ENCODE assay signal across 18 cellular contexts in genomic region chr10:32582946-32583345, GRCh38.
"Had no signal": no experiment of that assay in that cellular context is flagged by ENCODE, and none has a peak within 500 bp of the region (broad histone marks: within the 10 kb centered on the region; RNA-seq: fewer than 3 reads in every experiment).

No MANE protein-coding gene starts in this region.

- ATAC-seq: left cardiac atrium; mucosa of descending colon; natural killer cell; right cardiac atrium; stimulated activated naive B cell treated with anti-CD40 and anti-IgM and Interleukin-4, amounts not matched to agents 10 μg/mL and 1 μg/mL and 100 μg/mL, for 72 hours had no signal

- H3K4me1 Mint-ChIP-seq: natural killer cell; stimulated activated naive B cell treated with anti-CD40 and anti-IgM and Interleukin-4, amounts not matched to agents 10 μg/mL and 1 μg/mL and 100 μg/mL, for 72 hours had no signal

- H3K27ac ChIP-seq: spleen had no signal

- DNase-seq: activated CD4-positive, alpha-beta T cell treated with anti-CD3 and anti-CD28 coated beads for 48 hours; activated naive CD4-positive, alpha-beta T cell; central memory CD4-positive, alpha-beta T cell; cortex of kidney; effector CD8-positive, alpha-beta T cell; glutamatergic neuron; left cardiac atrium; mucosa of descending colon; natural killer cell; nucleus accumbens; right cardiac atrium; spleen; stimulated activated CD4-positive, alpha-beta T cell treated with anti-CD3 and anti-CD28 coated beads, Interleukin-1b, Interleukin-23, amount 100 ng/mL, for 48 hours; stimulated activated naive B cell treated with anti-CD40 and anti-IgM and Interleukin-4, amounts not matched to agents 10 μg/mL and 1 μg/mL and 100 μg/mL, for 72 hours; substantia nigra; T1000; trophoblast cell had no signal

- H3K4me3 Mint-ChIP-seq: activated T-helper 1 cell treated with anti-CD3 and anti-CD28 coated beads, Interleukin-12 subunit alpha, Interleukin-12 subunit beta, Interleukin-2, Interleukin-4 antibody, amounts not matched to agents 30 ng/mL and 10 ng/mL and 1 ng/mL, durations not matched to agents 14 hours and 24 hours and 36 hours; natural killer cell; stimulated activated naive B cell treated with anti-CD40 and anti-IgM and Interleukin-4, amounts not matched to agents 10 μg/mL and 1 μg/mL and 100 μg/mL, for 72 hours had no signal

- H3K27ac Mint-ChIP-seq: activated T-helper 1 cell treated with anti-CD3 and anti-CD28 coated beads, Interleukin-12 subunit alpha, Interleukin-12 subunit beta, Interleukin-2, Interleukin-4 antibody, amounts not matched to agents 30 ng/mL and 10 ng/mL and 1 ng/mL, durations not matched to agents 14 hours and 24 hours and 36 hours; natural killer cell; stimulated activated naive B cell treated with anti-CD40 and anti-IgM and Interleukin-4, amounts not matched to agents 10 μg/mL and 1 μg/mL and 100 μg/mL, for 72 hours had no signal

- H3K4me3 ChIP-seq: mucosa of descending colon, spleen had no signal

- H3K27me3 Mint-ChIP-seq: stimulated activated naive B cell treated with anti-CD40 and anti-IgM and Interleukin-4, amounts not matched to agents 10 μg/mL and 1 μg/mL and 100 μg/mL, for 72 hours had no signal

- H3K4me1 ChIP-seq: spleen had no signal

- H3K9me3 ChIP-seq: mucosa of descending colon had no signal

- H3K27me3 ChIP-seq: spleen had no signal

- H3K9me3 Mint-ChIP-seq: activated T-helper 1 cell treated with anti-CD3 and anti-CD28 coated beads, Interleukin-12 subunit alpha, Interleukin-12 subunit beta, Interleukin-2, Interleukin-4 antibody, amounts not matched to agents 30 ng/mL and 10 ng/mL and 1 ng/mL, durations not matched to agents 14 hours and 24 hours and 36 hours; natural killer cell had no signal
